In the genomic region with DNA sequence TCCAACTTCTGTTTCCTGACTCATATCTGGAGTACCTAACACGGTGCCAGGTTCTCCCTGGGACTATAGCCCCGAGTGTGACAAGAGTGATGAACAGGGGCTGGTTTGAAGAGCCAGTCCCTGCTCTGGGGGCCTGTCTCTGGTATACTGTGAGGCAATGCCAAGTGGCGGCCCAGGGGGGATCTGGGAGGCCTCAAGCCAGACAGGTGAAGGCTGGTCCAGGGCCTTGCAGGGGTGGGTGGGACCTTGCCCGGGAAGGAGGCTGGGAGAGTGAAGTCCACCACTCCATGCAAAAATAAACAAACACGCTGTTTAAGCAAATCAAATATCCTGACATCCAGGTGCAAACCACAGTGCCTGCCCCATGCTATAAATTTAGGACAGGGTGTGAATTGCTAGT, we compare ENCODE assay signal across 30 cellular contexts.
"Had no signal": no experiment of that assay in that cellular context is flagged by ENCODE, and none has a peak within 500 bp of the region (broad histone marks: within the 10 kb centered on the region; RNA-seq: fewer than 3 reads in every experiment).

No MANE protein-coding gene starts in this region.

- H3K4me3 ChIP-seq: colonic mucosa, dorsolateral prefrontal cortex, ovary, sigmoid colon, smooth muscle cell, upper lobe of left lung, vagina had no signal

- H3K9me3 ChIP-seq: colonic mucosa, ovary, sigmoid colon, upper lobe of left lung, vagina had no signal

- H3K27ac ChIP-seq: colonic mucosa, ovary, sigmoid colon, upper lobe of left lung, vagina, VCaP had no signal

- ATAC-seq: activated naive CD4-positive, alpha-beta T cell treated with anti-CD3 and anti-CD28 coated beads, Interleukin-2, amount 50 U/mL, for 72 hours; activated T-cell treated with anti-CD3 and anti-CD28 coated beads, Interleukin-2, amount 50 U/mL, for 72 hours; effector memory CD8-positive, alpha-beta T cell; esophagus mucosa; stimulated activated memory B cell treated with anti-CD40 and anti-IgM and Interleukin-4, amounts not matched to agents 10 μg/mL and 1 μg/mL and 100 μg/mL, for 72 hours; stimulated activated naive CD8-positive, alpha-beta T cell treated with anti-CD3 and anti-CD28 coated beads, Interleukin-15, amount 100 ng/mL, for 72 hours had no signal

- DNase-seq: activated CD4-positive, alpha-beta T cell treated with anti-CD3 and anti-CD28 coated beads for 4 hours; activated CD4-positive, alpha-beta T cell treated with anti-CD3 and anti-CD28 coated beads, Interleukin-2, amount 50 U/mL, for 4 hours; activated naive CD4-positive, alpha-beta T cell; activated T-cell treated with anti-CD3 and anti-CD28 coated beads for 4 hours; activated T-cell treated with anti-CD3 and anti-CD28 coated beads, Interleukin-2, amount 50 U/mL, for 72 hours; anterior cingulate cortex; cerebellar nuclear complex; colonic mucosa; dorsolateral prefrontal cortex; effector memory CD8-positive, alpha-beta T cell; foreskin fibroblast; head of caudate nucleus; hippocampal formation; kidney; naive B cell; nephron progenitor cell; ovary; sigmoid colon; stimulated activated CD4-positive, alpha-beta T cell treated with anti-CD3 and anti-CD28 coated beads, Interleukin-1b, Interleukin-23, amount 100 ng/mL, for 48 hours; stimulated activated CD4-positive, alpha-beta T cell treated with anti-CD3 and anti-CD28 coated beads, Interleukin-4, amount 100 ng/mL, for 4 hours; stimulated activated CD8-positive, alpha-beta memory T cell treated with anti-CD3 and anti-CD28 coated beads, Interleukin-4, amount 100 ng/mL, for 48 hours; stimulated activated naive CD8-positive, alpha-beta T cell treated with anti-CD3 and anti-CD28 coated beads, Interleukin-15, amount 100 ng/mL, for 72 hours; substantia nigra; upper lobe of left lung had no signal

- H3K4me2 ChIP-seq: smooth muscle cell had no signal

- H3K36me3 ChIP-seq: colonic mucosa, ovary, sigmoid colon, upper lobe of left lung, vagina had no signal

- H3K4me1 ChIP-seq: colonic mucosa, sigmoid colon, vagina had no signal

- H3K27me3 ChIP-seq: colonic mucosa, ovary, sigmoid colon, upper lobe of left lung, vagina had no signal
